In genomic region chr4:128551280-128551679, GRCh38 we compare ENCODE assay signal across 27 cellular contexts.
"Had no signal": no experiment of that assay in that cellular context is flagged by ENCODE, and none has a peak within 500 bp of the region (broad histone marks: within the 10 kb centered on the region; RNA-seq: fewer than 3 reads in every experiment).

No MANE protein-coding gene starts in this region.

- DNase-seq: natural killer cell; occipital lobe; ovary; posterior cingulate gyrus; psoas muscle; right cardiac atrium; right lobe of liver; sigmoid colon; small intestine; stimulated activated CD4-positive, alpha-beta T cell treated with anti-CD3 and anti-CD28 coated beads, Interleukin-15, amount 100 ng/mL, for 24 hours; stimulated activated CD4-positive, alpha-beta T cell treated with anti-CD3 and anti-CD28 coated beads, Interleukin-2, amount 100 ng/mL, for 24 hours; stimulated activated CD4-positive, alpha-beta T cell treated with anti-CD3 and anti-CD28 coated beads, Interleukin-2, amount 100 ng/mL, for 48 hours; stimulated activated CD4-positive, alpha-beta T cell treated with anti-CD3 and anti-CD28 coated beads, Interleukin-4, amount 100 ng/mL, for 24 hours; stimulated activated naive B cell treated with anti-CD40 and anti-IgM and Interleukin-4, amounts not matched to agents 10 μg/mL and 1 μg/mL and 100 μg/mL, for 72 hours; stimulated activated naive CD4-positive, alpha-beta T cell treated with Interleukin-2 at 50 U/mL for 16 hours; stomach; thyroid gland; upper lobe of left lung had no signal

- H2AFZ ChIP-seq: neural progenitor cell, parathyroid adenoma had no signal

- H3K36me3 Mint-ChIP-seq: stimulated activated naive B cell treated with anti-CD40 and anti-IgM and Interleukin-4, amounts not matched to agents 10 μg/mL and 1 μg/mL and 100 μg/mL, for 72 hours had no signal

- H3K4me2 ChIP-seq: neural progenitor cell had no signal

- H3K27me3 Mint-ChIP-seq: progenitor cell of endocrine pancreas had no signal

- H3K9me3 Mint-ChIP-seq: natural killer cell; stimulated activated effector memory CD8-positive, alpha-beta T cell treated with anti-CD3 and anti-CD28 coated beads, Interleukin-12 subunit alpha, Interleukin-12 subunit beta, amount 100 ng/mL, for 72 hours; stimulated activated naive CD8-positive, alpha-beta T cell treated with anti-CD3 and anti-CD28 coated beads, Interleukin-15, Interleukin-2, amounts not matched to agents 100 ng/mL and 50 ng/mL, for 24 hours had no signal

- H3K27ac Mint-ChIP-seq: neural progenitor cell; progenitor cell of endocrine pancreas; stimulated activated effector memory CD8-positive, alpha-beta T cell treated with anti-CD3 and anti-CD28 coated beads, Interleukin-12 subunit alpha, Interleukin-12 subunit beta, amount 100 ng/mL, for 72 hours; stimulated activated naive B cell treated with anti-CD40 and anti-IgM and Interleukin-4, amounts not matched to agents 10 μg/mL and 1 μg/mL and 100 μg/mL, for 72 hours; stimulated activated naive CD8-positive, alpha-beta T cell treated with anti-CD3 and anti-CD28 coated beads, Interleukin-15, Interleukin-2, amounts not matched to agents 100 ng/mL and 50 ng/mL, for 24 hours had no signal

- H3K4me3 ChIP-seq: neural progenitor cell, ovary, psoas muscle, right lobe of liver, sigmoid colon, stomach, thoracic aorta, thyroid gland, tibial nerve, upper lobe of left lung, vagina had no signal

- ATAC-seq: natural killer cell; psoas muscle; right cardiac atrium; right lobe of liver; stimulated activated effector memory CD8-positive, alpha-beta T cell treated with anti-CD3 and anti-CD28 coated beads, Interleukin-12 subunit alpha, Interleukin-12 subunit beta, amount 100 ng/mL, for 72 hours; stimulated activated naive B cell treated with anti-CD40 and anti-IgM and Interleukin-4, amounts not matched to agents 10 μg/mL and 1 μg/mL and 100 μg/mL, for 72 hours had no signal

- H3K9ac ChIP-seq: neural progenitor cell, parathyroid adenoma had no signal

- H3K4me1 ChIP-seq: neural progenitor cell, parathyroid adenoma had no signal

- H3K79me2 ChIP-seq: parathyroid adenoma had no signal

- H3K9me3 ChIP-seq: ovary, psoas muscle, right lobe of liver, sigmoid colon, stomach, thoracic aorta, thyroid gland, upper lobe of left lung, vagina had no signal

- H3K27ac ChIP-seq: neural progenitor cell, ovary, parathyroid adenoma, right lobe of liver, stomach, thoracic aorta, tibial nerve, upper lobe of left lung, vagina had no signal

- H3K4me3 Mint-ChIP-seq: neural progenitor cell; stimulated activated effector memory CD8-positive, alpha-beta T cell treated with anti-CD3 and anti-CD28 coated beads, Interleukin-12 subunit alpha, Interleukin-12 subunit beta, amount 100 ng/mL, for 72 hours; stimulated activated naive B cell treated with anti-CD40 and anti-IgM and Interleukin-4, amounts not matched to agents 10 μg/mL and 1 μg/mL and 100 μg/mL, for 72 hours; stimulated activated naive CD8-positive, alpha-beta T cell treated with anti-CD3 and anti-CD28 coated beads, Interleukin-15, Interleukin-2, amounts not matched to agents 100 ng/mL and 50 ng/mL, for 24 hours had no signal

- H3K27me3 ChIP-seq: neural progenitor cell, ovary, right lobe of liver, sigmoid colon, stomach, thyroid gland, tibial nerve, upper lobe of left lung, vagina had no signal

- H3K36me3 ChIP-seq: neural progenitor cell, ovary, right lobe of liver, sigmoid colon, stomach, thoracic aorta, thyroid gland, tibial nerve, upper lobe of left lung, vagina had no signal

- FAIRE-seq: small intestine, urothelium cell line had no signal
